Comparison of ENCODE assay signal across 8 cellular contexts in the genomic region with DNA sequence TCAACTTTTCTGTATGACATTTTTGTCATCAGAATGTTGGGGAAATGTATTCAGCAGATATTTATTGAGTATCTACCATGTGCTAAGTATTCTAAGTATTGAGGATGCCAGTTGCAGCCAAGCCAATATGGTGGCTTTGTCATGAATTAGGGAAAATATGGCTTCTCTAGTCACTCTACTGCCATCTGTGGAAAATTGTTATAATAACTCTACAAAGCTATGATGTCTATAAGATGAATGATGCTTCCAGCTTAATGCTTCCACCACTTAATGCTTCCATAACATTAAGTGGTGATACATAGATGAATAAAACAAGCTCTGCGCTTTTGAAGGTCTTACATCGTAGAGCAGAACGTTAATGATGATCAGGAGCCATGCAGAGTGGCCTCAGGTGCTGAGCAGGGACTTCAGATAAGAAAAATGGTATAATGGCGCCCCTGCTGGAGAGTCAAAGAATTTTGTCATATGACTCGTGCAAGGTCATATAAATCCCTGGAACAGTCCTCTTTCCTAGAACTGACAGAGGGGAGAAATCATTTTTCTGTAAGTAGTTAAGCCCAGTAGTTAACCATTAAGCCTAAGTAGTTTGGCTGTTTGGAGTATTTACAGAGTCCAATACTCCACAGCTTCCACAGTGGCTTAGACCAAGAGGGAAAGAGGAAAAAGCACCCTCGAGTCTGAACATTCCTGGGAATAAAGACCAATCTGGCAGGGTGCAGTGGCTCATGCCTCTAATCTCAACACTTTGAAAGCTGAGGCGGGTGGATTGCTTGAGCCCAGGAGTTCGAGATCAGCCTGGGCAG. TPM values are rescaled to one million over a fixed set of nuclear protein-coding genes. Genes with fewer than 3 reads are reported as not detected.
DNase-seq lines count a peak whose midpoint lies in the region; ATAC-seq lines count a peak whose summit lies in the region.

No MANE protein-coding gene starts in this region.

- CTCF ChIA-PET in activated naive CD4-positive, alpha-beta T cell treated with anti-CD3 and anti-CD28 coated beads, Interleukin-2, amount 10 ng/mL, durations not matched to agents 7 days and 5 days (lab: Charles Lee): interaction anchor here (0.6 to 8.8 kb wide), 40 partner anchors 8 to 237 kb away, joined by 3 to 131 read pairs (median 4); a partner anchor contains a TSS

- no peaks in the 10 kb centered on the region for H3K9me3 ChIP-seq in SJCRH30 (replicated peaks)

- no peak overlapping the region for H3K27ac ChIP-seq in SJCRH30

- H3K4me1 ChIP-seq in SJCRH30: no peaks in the 10 kb centered on the region; the same call in 1 of the 2 replicates

- H3K27me3 Mint-ChIP-seq in activated naive CD4-positive, alpha-beta T cell treated with anti-CD3 and anti-CD28 coated beads, Interleukin-2, amount 10 ng/mL, durations not matched to agents 7 days and 5 days: peaks cover 17% of the 10 kb centered on the region

- no peak for ATAC-seq in GM21723 (IDR thresholded peaks at IDR 0.05; ENCODE audit: unreplicated experiment)
- ATAC-seq in HG02970 (IDR thresholded peaks at IDR 0.05; ENCODE audit: low FRiP score, unreplicated experiment): no peak

- no peaks in the 10 kb centered on the region; the same call in 1 of the 2 replicates for H3K27me3 ChIP-seq in SJCRH30

- no peaks in the 10 kb centered on the region for H3K9me3 Mint-ChIP-seq in activated naive CD4-positive, alpha-beta T cell treated with anti-CD3 and anti-CD28 coated beads, Interleukin-2, amount 10 ng/mL, durations not matched to agents 7 days and 5 days

- DNase-seq in EL: peak; percentile 66
- DNase-seq in LoVo (ENCODE audit: low spot score): peak; percentile 82
- peak; percentile 67 to 89 for DNase-seq in SJCRH30
- DNase-seq in activated naive CD4-positive, alpha-beta T cell treated with anti-CD3 and anti-CD28 coated beads, Interleukin-2, amount 10 ng/mL, durations not matched to agents 7 days and 5 days: peak; percentile 73
- DNase-seq in iPS-NIHi7 (ENCODE audit: extremely low spot score): peak; percentile 60
- DNase-seq in stimulated activated CD8-positive, alpha-beta memory T cell treated with anti-CD3 and anti-CD28 coated beads, Interleukin-2, amount 100 ng/mL, for 1 hour (ENCODE audit: low read depth in 2 of 2): peak; percentile 23 to 38

- no peak overlapping the region for H3K4me3 ChIP-seq in SJCRH30

- H3K4me1 Mint-ChIP-seq in activated naive CD4-positive, alpha-beta T cell treated with anti-CD3 and anti-CD28 coated beads, Interleukin-2, amount 10 ng/mL, durations not matched to agents 7 days and 5 days: peaks cover 33% of the 10 kb centered on the region

- no peak overlapping the region for H3K4me3 Mint-ChIP-seq in activated naive CD4-positive, alpha-beta T cell treated with anti-CD3 and anti-CD28 coated beads, Interleukin-2, amount 10 ng/mL, durations not matched to agents 7 days and 5 days

- no peaks in the 10 kb centered on the region for H3K36me3 Mint-ChIP-seq in activated naive CD4-positive, alpha-beta T cell treated with anti-CD3 and anti-CD28 coated beads, Interleukin-2, amount 10 ng/mL, durations not matched to agents 7 days and 5 days

- H3K27ac Mint-ChIP-seq in activated naive CD4-positive, alpha-beta T cell treated with anti-CD3 and anti-CD28 coated beads, Interleukin-2, amount 10 ng/mL, durations not matched to agents 7 days and 5 days: no peak overlapping the region

- H3K36me3 ChIP-seq in SJCRH30: no peaks in the 10 kb centered on the region

RNA-seq across cellular contexts. Expression of a gene that starts 2.7 kb away (rescaled TPM):
- total RNA-seq in SJCRH30 (2014; rRNA removed; shearing (Covaris generic)): not detected in 2 replicates

RNA-seq across cellular contexts. Expression of a gene that starts 42.2 kb away (rescaled TPM):
- total RNA-seq in SJCRH30 (2014; rRNA removed; shearing (Covaris generic)): 56.1 and 63.6 TPM in 2 replicates

RNA-seq across cellular contexts. Expression of a gene that starts 44.8 kb away (rescaled TPM):
- 92.6 and 92.8 TPM in 2 replicates for total RNA-seq in SJCRH30 (2014; rRNA removed; shearing (Covaris generic))

Comparison
In these comparisons a context has a peak if more than half of its experiments do, and no peak if none do; other contexts are left out.
1. DNase-seq: peak in every context shown above with its lines; median percentile 82 in LoVo; 78 in SJCRH30; 73 in activated naive CD4-positive, alpha-beta T cell treated with anti-CD3 and anti-CD28 coated beads, Interleukin-2, amount 10 ng/mL, durations not matched to agents 7 days and 5 days; 66 in EL; 60 in iPS-NIHi7; 30 in stimulated activated CD8-positive, alpha-beta memory T cell treated with anti-CD3 and anti-CD28 coated beads, Interleukin-2, amount 100 ng/mL, for 1 hour.